Comparison of ENCODE assay signal across 1 cellular context in the genomic region with DNA sequence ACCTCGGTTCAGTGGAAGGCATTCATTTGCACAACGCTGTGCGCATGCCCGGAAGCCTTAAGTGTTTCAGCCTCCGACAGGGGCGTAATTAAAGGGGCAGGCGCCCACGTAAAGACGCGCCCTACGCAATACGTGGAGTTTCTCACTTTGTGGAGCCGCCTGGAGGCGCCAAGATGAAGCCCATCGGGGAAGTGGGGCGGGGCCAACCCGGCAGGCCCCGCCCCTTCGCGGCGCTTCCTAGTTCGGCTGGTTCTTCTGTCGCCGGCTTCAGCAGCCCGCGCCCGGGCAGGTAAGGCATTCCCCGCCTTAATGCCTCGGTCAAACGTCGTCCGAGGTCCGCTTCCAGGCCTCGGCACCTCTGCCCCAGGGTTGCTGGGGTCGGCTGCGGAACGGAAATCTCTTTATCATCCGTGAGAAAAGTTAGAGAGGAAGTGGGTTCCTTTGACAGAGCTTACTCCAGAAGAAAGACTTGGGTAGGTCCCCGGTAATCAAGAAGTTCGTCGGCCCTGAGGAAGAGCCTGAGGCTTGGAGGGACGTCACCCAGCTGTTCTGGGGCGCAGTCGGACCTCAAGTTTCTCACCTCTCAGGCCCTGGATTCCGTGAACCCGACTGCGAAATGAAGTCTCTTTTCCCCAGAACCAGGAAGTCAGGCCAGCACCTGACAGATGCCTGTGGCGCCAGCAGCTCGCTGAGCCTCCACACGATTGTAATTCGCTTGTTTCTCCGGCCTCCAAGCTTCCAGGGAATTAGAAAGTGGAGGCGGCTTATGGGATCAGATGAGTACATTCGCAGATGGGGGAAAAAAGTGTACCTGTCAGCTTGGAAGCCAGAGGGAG.
TF ChIP-seq lines count a peak whose summit lies in the region.

Gene IRAK4, plus strand, starts transcription at position 224 of the 836 bp plus-strand sequence. CDS start 9,161 bp downstream, outside the sequence.
A gene with protein sequence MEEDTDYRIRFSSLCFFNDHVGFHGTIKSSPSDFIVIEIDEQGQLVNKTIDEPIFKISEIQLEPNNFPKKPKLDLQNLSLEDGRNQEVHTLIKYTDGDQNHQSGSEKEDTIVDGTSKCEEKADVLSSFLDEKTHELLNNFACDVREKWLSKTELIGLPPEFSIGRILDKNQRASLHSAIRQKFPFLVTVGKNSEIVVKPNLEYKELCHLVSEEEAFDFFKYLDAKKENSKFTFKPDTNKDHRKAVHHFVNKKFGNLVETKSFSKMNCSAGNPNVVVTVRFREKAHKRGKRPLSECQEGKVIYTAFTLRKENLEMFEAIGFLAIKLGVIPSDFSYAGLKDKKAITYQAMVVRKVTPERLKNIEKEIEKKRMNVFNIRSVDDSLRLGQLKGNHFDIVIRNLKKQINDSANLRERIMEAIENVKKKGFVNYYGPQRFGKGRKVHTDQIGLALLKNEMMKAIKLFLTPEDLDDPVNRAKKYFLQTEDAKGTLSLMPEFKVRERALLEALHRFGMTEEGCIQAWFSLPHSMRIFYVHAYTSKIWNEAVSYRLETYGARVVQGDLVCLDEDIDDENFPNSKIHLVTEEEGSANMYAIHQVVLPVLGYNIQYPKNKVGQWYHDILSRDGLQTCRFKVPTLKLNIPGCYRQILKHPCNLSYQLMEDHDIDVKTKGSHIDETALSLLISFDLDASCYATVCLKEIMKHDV (minus strand): TSS at position 63 of the 836 bp plus-strand sequence. CDS start 3,545 bp downstream, outside the sequence.

TF ChIP-seq in HepG2, 621 proteins besides CTCF, POLR2A, EP300 and RAD21 (continued from another document and continues in another):
- peak; percentile 64; the same call in 1 of the 2 replicates for TF ChIP-seq ZHX2 (IDR thresholded peaks at IDR 0.05; ENCODE audit: low read depth)
- TF ChIP-seq ZHX2 (CRISPR knock-in tag; IDR thresholded peaks at IDR 0.05; ENCODE audit: borderline replicate concordance), result no peak
- TF ChIP-seq ZNF883 (CRISPR knock-in tag; IDR thresholded peaks at IDR 0.05; ENCODE audit: not compliant biosample characterization), result no peak
- TF ChIP-seq ZNF569 (CRISPR knock-in tag; IDR thresholded peaks at IDR 0.05; ENCODE audit: borderline replicate concordance), result no peak
- TF ChIP-seq ZNF564 (CRISPR knock-in tag; IDR thresholded peaks at IDR 0.05), result no peak
- no peak for TF ChIP-seq TEAD2 (CRISPR knock-in tag; IDR thresholded peaks at IDR 0.05)
- TF ChIP-seq HOXA5 (CRISPR knock-in tag; IDR thresholded peaks at IDR 0.05), result 0 out of 2 replicates have a peak, but pooled peaks have one; percentile 46
- no peak for TF ChIP-seq ZBTB8A (CRISPR knock-in tag; IDR thresholded peaks at IDR 0.05; ENCODE audit: borderline replicate concordance, low read depth)
- TF ChIP-seq, protein P1, sequence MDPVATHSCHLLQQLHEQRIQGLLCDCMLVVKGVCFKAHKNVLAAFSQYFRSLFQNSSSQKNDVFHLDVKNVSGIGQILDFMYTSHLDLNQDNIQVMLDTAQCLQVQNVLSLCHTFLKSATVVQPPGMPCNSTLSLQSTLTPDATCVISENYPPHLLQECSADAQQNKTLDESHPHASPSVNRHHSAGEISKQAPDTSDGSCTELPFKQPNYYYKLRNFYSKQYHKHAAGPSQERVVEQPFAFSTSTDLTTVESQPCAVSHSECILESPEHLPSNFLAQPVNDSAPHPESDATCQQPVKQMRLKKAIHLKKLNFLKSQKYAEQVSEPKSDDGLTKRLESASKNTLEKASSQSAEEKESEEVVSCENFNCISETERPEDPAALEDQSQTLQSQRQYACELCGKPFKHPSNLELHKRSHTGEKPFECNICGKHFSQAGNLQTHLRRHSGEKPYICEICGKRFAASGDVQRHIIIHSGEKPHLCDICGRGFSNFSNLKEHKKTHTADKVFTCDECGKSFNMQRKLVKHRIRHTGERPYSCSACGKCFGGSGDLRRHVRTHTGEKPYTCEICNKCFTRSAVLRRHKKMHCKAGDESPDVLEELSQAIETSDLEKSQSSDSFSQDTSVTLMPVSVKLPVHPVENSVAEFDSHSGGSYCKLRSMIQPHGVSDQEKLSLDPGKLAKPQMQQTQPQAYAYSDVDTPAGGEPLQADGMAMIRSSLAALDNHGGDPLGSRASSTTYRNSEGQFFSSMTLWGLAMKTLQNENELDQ (CRISPR knock-in tag; IDR thresholded peaks at IDR 0.05; ENCODE audit: borderline replicate concordance), result no peak
- no peak for TF ChIP-seq KDM1A (CRISPR knock-in tag; IDR thresholded peaks at IDR 0.05)
- TF ChIP-seq LBX2 (CRISPR knock-in tag; IDR thresholded peaks at IDR 0.05; ENCODE audit: borderline replicate concordance), result no peak
- TF ChIP-seq ONECUT2 (CRISPR knock-in tag; IDR thresholded peaks at IDR 0.05), result no peak
- TF ChIP-seq, protein P2, sequence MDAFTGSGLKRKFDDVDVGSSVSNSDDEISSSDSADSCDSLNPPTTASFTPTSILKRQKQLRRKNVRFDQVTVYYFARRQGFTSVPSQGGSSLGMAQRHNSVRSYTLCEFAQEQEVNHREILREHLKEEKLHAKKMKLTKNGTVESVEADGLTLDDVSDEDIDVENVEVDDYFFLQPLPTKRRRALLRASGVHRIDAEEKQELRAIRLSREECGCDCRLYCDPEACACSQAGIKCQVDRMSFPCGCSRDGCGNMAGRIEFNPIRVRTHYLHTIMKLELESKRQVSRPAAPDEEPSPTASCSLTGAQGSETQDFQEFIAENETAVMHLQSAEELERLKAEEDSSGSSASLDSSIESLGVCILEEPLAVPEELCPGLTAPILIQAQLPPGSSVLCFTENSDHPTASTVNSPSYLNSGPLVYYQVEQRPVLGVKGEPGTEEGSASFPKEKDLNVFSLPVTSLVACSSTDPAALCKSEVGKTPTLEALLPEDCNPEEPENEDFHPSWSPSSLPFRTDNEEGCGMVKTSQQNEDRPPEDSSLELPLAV (CRISPR knock-in tag; conservative IDR thresholded peaks at IDR 0.05; ENCODE audit: low read depth), result no peak
- TF ChIP-seq LCORL (IDR thresholded peaks at IDR 0.05), result no peak
- TF ChIP-seq LCORL (CRISPR knock-in tag; IDR thresholded peaks at IDR 0.05), result no peak
- TF ChIP-seq, protein P3, sequence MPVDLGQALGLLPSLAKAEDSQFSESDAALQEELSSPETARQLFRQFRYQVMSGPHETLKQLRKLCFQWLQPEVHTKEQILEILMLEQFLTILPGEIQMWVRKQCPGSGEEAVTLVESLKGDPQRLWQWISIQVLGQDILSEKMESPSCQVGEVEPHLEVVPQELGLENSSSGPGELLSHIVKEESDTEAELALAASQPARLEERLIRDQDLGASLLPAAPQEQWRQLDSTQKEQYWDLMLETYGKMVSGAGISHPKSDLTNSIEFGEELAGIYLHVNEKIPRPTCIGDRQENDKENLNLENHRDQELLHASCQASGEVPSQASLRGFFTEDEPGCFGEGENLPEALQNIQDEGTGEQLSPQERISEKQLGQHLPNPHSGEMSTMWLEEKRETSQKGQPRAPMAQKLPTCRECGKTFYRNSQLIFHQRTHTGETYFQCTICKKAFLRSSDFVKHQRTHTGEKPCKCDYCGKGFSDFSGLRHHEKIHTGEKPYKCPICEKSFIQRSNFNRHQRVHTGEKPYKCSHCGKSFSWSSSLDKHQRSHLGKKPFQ (CRISPR knock-in tag; IDR thresholded peaks at IDR 0.05; ENCODE audit: insufficient replicate concordance), result peak; percentile 83
- TF ChIP-seq NFE2 (CRISPR knock-in tag; IDR thresholded peaks at IDR 0.05), result no peak
- no peak for TF ChIP-seq ZNF326 (CRISPR knock-in tag; IDR thresholded peaks at IDR 0.05; ENCODE audit: borderline replicate concordance)
- 0 out of 2 replicates have a peak, but pooled peaks have one; percentile 48 for TF ChIP-seq ZNF224 (CRISPR knock-in tag; IDR thresholded peaks at IDR 0.05)
- TF ChIP-seq, protein P4, sequence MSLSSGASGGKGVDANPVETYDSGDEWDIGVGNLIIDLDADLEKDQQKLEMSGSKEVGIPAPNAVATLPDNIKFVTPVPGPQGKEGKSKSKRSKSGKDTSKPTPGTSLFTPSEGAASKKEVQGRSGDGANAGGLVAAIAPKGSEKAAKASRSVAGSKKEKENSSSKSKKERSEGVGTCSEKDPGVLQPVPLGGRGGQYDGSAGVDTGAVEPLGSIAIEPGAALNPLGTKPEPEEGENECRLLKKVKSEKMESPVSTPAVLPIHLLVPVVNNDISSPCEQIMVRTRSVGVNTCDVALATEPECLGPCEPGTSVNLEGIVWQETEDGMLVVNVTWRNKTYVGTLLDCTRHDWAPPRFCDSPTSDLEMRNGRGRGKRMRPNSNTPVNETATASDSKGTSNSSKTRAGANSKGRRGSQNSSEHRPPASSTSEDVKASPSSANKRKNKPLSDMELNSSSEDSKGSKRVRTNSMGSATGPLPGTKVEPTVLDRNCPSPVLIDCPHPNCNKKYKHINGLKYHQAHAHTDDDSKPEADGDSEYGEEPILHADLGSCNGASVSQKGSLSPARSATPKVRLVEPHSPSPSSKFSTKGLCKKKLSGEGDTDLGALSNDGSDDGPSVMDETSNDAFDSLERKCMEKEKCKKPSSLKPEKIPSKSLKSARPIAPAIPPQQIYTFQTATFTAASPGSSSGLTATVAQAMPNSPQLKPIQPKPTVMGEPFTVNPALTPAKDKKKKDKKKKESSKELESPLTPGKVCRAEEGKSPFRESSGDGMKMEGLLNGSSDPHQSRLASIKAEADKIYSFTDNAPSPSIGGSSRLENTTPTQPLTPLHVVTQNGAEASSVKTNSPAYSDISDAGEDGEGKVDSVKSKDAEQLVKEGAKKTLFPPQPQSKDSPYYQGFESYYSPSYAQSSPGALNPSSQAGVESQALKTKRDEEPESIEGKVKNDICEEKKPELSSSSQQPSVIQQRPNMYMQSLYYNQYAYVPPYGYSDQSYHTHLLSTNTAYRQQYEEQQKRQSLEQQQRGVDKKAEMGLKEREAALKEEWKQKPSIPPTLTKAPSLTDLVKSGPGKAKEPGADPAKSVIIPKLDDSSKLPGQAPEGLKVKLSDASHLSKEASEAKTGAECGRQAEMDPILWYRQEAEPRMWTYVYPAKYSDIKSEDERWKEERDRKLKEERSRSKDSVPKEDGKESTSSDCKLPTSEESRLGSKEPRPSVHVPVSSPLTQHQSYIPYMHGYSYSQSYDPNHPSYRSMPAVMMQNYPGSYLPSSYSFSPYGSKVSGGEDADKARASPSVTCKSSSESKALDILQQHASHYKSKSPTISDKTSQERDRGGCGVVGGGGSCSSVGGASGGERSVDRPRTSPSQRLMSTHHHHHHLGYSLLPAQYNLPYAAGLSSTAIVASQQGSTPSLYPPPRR (CRISPR knock-in tag; IDR thresholded peaks at IDR 0.05; ENCODE audit: borderline replicate concordance), result no peak
- TF ChIP-seq BORCS8-MEF2B (CRISPR knock-in tag; IDR thresholded peaks at IDR 0.05), result no peak
- no peak for TF ChIP-seq PLRG1 (conservative IDR thresholded peaks at IDR 0.05)
- peak; percentile 14; the same call in 1 of the 2 replicates for TF ChIP-seq KDM2A (CRISPR knock-in tag; IDR thresholded peaks at IDR 0.05; ENCODE audit: borderline replicate concordance, low read depth)
- TF ChIP-seq SKI (IDR thresholded peaks at IDR 0.05; ENCODE audit: partially characterized antibody), result no peak
- no peak for TF ChIP-seq ZNF549 (CRISPR knock-in tag; IDR thresholded peaks at IDR 0.05)
- peak; percentile 56; the same call in 1 of the 2 replicates for TF ChIP-seq FOXJ3 (CRISPR knock-in tag; IDR thresholded peaks at IDR 0.05; ENCODE audit: borderline replicate concordance)
- no peak for TF ChIP-seq ZNF570 (CRISPR knock-in tag; IDR thresholded peaks at IDR 0.05; ENCODE audit: borderline replicate concordance)
- TF ChIP-seq NFIB (CRISPR knock-in tag; IDR thresholded peaks at IDR 0.05; ENCODE audit: borderline replicate concordance), result no peak
